Comparison of ENCODE assay signal across 1 cellular context in genomic region chr16:67846063-67846319, GRCh38.
TF ChIP-seq lines count a peak whose summit lies in the region.

No MANE protein-coding gene starts in this region.

TF ChIP-seq in K562, 482 proteins besides CTCF, POLR2A, EP300 and RAD21:
- TF ChIP-seq GABPB1 (CRISPR knock-in tag; IDR thresholded peaks at IDR 0.05): no peak
- 0 out of 2 replicates have a peak, but pooled peaks have one; percentile 83 for TF ChIP-seq KAT7 (CRISPR knock-in tag; IDR thresholded peaks at IDR 0.05; ENCODE audit: borderline replicate concordance)
- TF ChIP-seq ZNF445 (CRISPR knock-in tag; IDR thresholded peaks at IDR 0.05; ENCODE audit: low read depth): no peak
- peak; percentile 86 for TF ChIP-seq PHF21A (IDR thresholded peaks at IDR 0.05; ENCODE audit: borderline replicate concordance, low read depth)
- no peak for TF ChIP-seq RAD51 (IDR thresholded peaks at IDR 0.05; ENCODE audit: borderline replicate concordance, low read depth)
- no peak for TF ChIP-seq KDM5B (IDR thresholded peaks at IDR 0.05; ENCODE audit: insufficient replicate concordance, low read depth, low read length)
- TF ChIP-seq ZNF174 (CRISPR knock-in tag; IDR thresholded peaks at IDR 0.05): no peak
- no peak for TF ChIP-seq CUX1 (CRISPR knock-in tag; IDR thresholded peaks at IDR 0.05)
- TF ChIP-seq NFXL1 (CRISPR knock-in tag; IDR thresholded peaks at IDR 0.05): no peak
- TF ChIP-seq MBD1 (CRISPR knock-in tag; IDR thresholded peaks at IDR 0.05): 0 out of 2 replicates have a peak, but pooled peaks have one; percentile 16
- TF ChIP-seq KDM1A (IDR thresholded peaks at IDR 0.05): peak in 1 of 2 experiments; percentile 50; a peak in 1 of 4 replicates
- no peak for TF ChIP-seq ZNF644 (tag; IDR thresholded peaks at IDR 0.05; ENCODE audit: low read depth)
TF ChIP-seq in K562: peak in this region for 4.
